In genomic region chr11:111766834-111767142, GRCh38 we compare ENCODE assay signal across 8 cellular contexts. TPM values are rescaled to one million over a fixed set of nuclear protein-coding genes. Genes with fewer than 3 reads are reported as not detected.
A peak's percentile ranks its signal among the peaks of the same experiment; 100 is the strongest.
DNase-seq lines count a peak whose midpoint lies in the region; ATAC-seq, FAIRE-seq and TF ChIP-seq lines count a peak whose summit lies in the region.

No MANE protein-coding gene starts in this region.

- peaks cover 14% of the 10 kb centered on the region for H3K36me3 Mint-ChIP-seq in mesothelial cell of epicardium

- no peak for TF ChIP-seq CTCF in HL-60 (IDR thresholded peaks at IDR 0.05; ENCODE audit: insufficient read depth, low read length)
- TF ChIP-seq CTCF in cardiac fibroblast (IDR thresholded peaks at IDR 0.05; ENCODE audit: low read depth, low read length) = no peak
- no peak for TF ChIP-seq CTCF in mesothelial cell of epicardium (IDR thresholded peaks at IDR 0.05; ENCODE audit: unreplicated experiment)

- FAIRE-seq in GM18507 (lab: Jason Lieb, UNC) (peak; percentile 21), RCC 7860 (lab: Jason Lieb, UNC) (no peak)

- no peaks in the 10 kb centered on the region for H3K9me3 Mint-ChIP-seq in mesothelial cell of epicardium

- peak overlapping the region; percentile 100 for H3K4me3 Mint-ChIP-seq in mesothelial cell of epicardium

- peak overlapping the region; percentile 98 for H3K4me3 ChIP-seq in HL-60 (replicated peaks; ENCODE audit: insufficient read depth, low read length)
- H3K4me3 ChIP-seq in cardiac fibroblast (replicated peaks in 1 of 2; ENCODE audit: low read depth in 2 of 2, low read length in 2 of 2) = peak overlapping the region; percentile 85 to 95

- no peaks in the 10 kb centered on the region for H3K27me3 ChIP-seq in HL-60 (ENCODE audit: insufficient read depth, poor library complexity, severe bottlenecking)

- DNase-seq in GM18507 (ENCODE audit: extremely low spot score, insufficient read length, low read depth) = no peak
- DNase-seq in HL-60 (ENCODE audit: low read depth in 1 of 2, low spot score in 1 of 2) = no peak
- no peak for DNase-seq in cardiac fibroblast (ENCODE audit: low read depth in 2 of 2)
- DNase-seq in mesothelial cell of epicardium (ENCODE audit: low spot score in 2 of 2, unreplicated experiment in 2 of 2) = no peak
- no peak for DNase-seq in RCC 7860 (ENCODE audit: low spot score)
- no peak for DNase-seq in NCI-H524 treated with DMSO at 0.1 percent for 48 hours (lab: John Stamatoyannopoulos, UW)
- DNase-seq in amniotic stem cell (lab: John Stamatoyannopoulos, UW) = no peak

- H3K27ac Mint-ChIP-seq in mesothelial cell of epicardium = peak overlapping the region; percentile 99

- H3K4me1 Mint-ChIP-seq in mesothelial cell of epicardium = peaks cover 26% of the 10 kb centered on the region

- H3K27me3 Mint-ChIP-seq in mesothelial cell of epicardium (ENCODE audit: low read depth) = no peaks in the 10 kb centered on the region

- peak overlapping the region; percentile 71 for H3K27ac ChIP-seq in HL-60 (replicated peaks)

- ATAC-seq in HG02678 (IDR thresholded peaks at IDR 0.05; ENCODE audit: unreplicated experiment) = no peak

RNA-seq across cellular contexts. Expression of gene PPP2R1B, which starts 0.6 kb away (rescaled TPM):
- total RNA-seq in mesothelial cell of epicardium = 29.2 to 34.8 TPM (median 33.8 TPM) in 3 replicates
